In the genomic region with DNA sequence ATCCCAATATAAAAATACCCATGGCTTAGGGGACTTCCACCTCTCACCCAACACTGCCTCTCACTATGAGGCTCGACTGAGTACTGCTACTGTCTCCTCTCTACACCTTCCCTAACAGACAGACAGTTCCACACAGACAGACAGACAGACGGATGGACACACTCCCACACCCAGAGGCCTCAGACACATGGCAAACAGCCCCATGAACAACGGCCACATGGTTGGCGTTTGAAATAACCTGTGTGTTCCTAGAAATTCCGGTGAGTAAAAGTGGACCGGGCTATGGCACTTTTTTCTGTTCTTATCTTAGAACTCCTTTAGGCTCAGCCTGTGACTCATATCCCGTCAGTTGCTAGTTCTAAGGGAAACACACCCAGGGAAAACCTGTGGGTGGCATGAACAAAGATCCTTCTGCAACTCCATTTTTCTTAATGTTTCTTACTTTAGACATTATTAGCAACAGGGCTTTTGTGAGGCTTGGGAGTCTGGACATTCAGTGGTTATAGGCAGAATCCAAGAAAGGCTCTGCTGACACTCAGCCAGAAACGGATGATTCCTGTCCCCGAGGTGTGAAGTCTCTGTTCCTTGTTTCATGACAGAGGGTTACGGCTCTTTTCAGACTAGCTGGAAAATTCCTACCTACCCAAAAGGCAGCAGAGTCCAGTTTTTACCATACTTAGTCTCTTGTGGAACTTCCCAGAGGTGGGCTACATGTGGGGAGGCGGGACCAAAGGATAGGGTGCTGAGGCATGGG, we compare ENCODE assay signal across 11 cellular contexts.
DNase-seq lines count a peak whose midpoint lies in the region; ATAC-seq and TF ChIP-seq lines count a peak whose summit lies in the region.
"Had no signal": no experiment of that assay in that cellular context is flagged by ENCODE, and none has a peak within 500 bp of the region (broad histone marks: within the 10 kb centered on the region; RNA-seq: fewer than 3 reads in every experiment).

No MANE protein-coding gene starts in this region.

- H3K27ac Mint-ChIP-seq in activated CD4-positive, alpha-beta T cell treated with anti-CD3 and anti-CD28 coated beads, Interleukin-2, amount 10 ng/mL, durations not matched to agents 24 days and 14 days: peak overlapping the region; percentile 26
- H3K27ac Mint-ChIP-seq in activated T-helper 17 cell treated with anti-CD3 and anti-CD28 coated beads, Interleukin-2, amount 50 U/mL, for 72 hours: peak overlapping the region; percentile 16
- H3K27ac Mint-ChIP-seq: nephron had no signal

- peaks cover 0 to 13% (median 2%) of the 10 kb centered on the region in 4 donors for H3K9me3 ChIP-seq in stomach

- H3K4me3 ChIP-seq in stomach: no peak overlapping the region

- H3K4me1 ChIP-seq in stomach: peaks cover 0 to 15% (median 7%) of the 10 kb centered on the region in 4 donors

- H3K4me1 Mint-ChIP-seq in activated CD4-positive, alpha-beta T cell treated with anti-CD3 and anti-CD28 coated beads, Interleukin-2, amount 10 ng/mL, durations not matched to agents 24 days and 14 days: peaks cover 13% of the 10 kb centered on the region
- H3K4me1 Mint-ChIP-seq in activated T-helper 17 cell treated with anti-CD3 and anti-CD28 coated beads, Interleukin-2, amount 50 U/mL, for 72 hours: peaks cover 32% of the 10 kb centered on the region
- H3K4me1 Mint-ChIP-seq: nephron had no signal

- TF ChIP-seq CTCF in stomach (IDR thresholded peaks at IDR 0.05): no peak

- no peaks in the 10 kb centered on the region for H3K27me3 ChIP-seq in stomach

- peaks cover 1% of the 10 kb centered on the region for H3K27me3 Mint-ChIP-seq in activated CD4-positive, alpha-beta T cell treated with anti-CD3 and anti-CD28 coated beads, Interleukin-2, amount 10 ng/mL, durations not matched to agents 24 days and 14 days
- no peaks in the 10 kb centered on the region for H3K27me3 Mint-ChIP-seq in activated T-helper 17 cell treated with anti-CD3 and anti-CD28 coated beads, Interleukin-2, amount 50 U/mL, for 72 hours

- no peak for TF ChIP-seq EP300 in stomach (IDR thresholded peaks at IDR 0.05)

- H3K36me3 Mint-ChIP-seq in activated CD4-positive, alpha-beta T cell treated with anti-CD3 and anti-CD28 coated beads, Interleukin-2, amount 10 ng/mL, durations not matched to agents 24 days and 14 days (ENCODE audit: low read depth): no peaks in the 10 kb centered on the region
- no peaks in the 10 kb centered on the region for H3K36me3 Mint-ChIP-seq in activated T-helper 17 cell treated with anti-CD3 and anti-CD28 coated beads, Interleukin-2, amount 50 U/mL, for 72 hours (ENCODE audit: low read depth)
- H3K36me3 Mint-ChIP-seq: CD8-positive, alpha-beta T cell had no signal

- H3K36me3 ChIP-seq in stomach: no peaks in the 10 kb centered on the region

- no peaks in the 10 kb centered on the region for H3K9me3 Mint-ChIP-seq in activated CD4-positive, alpha-beta T cell treated with anti-CD3 and anti-CD28 coated beads, Interleukin-2, amount 10 ng/mL, durations not matched to agents 24 days and 14 days
- H3K9me3 Mint-ChIP-seq in activated T-helper 17 cell treated with anti-CD3 and anti-CD28 coated beads, Interleukin-2, amount 50 U/mL, for 72 hours: peaks cover 10% of the 10 kb centered on the region

- peak overlapping the region; percentile 7 to 55 (median 29) for H3K27ac ChIP-seq in stomach
- H3K27ac ChIP-seq: HL-60 had no signal

- WGBS in stomach, 5 donors: 35 to 43% (median 37%) methylated on average over 11 of the region's 11 CpGs

- peak; percentile 36 for ATAC-seq in activated T-helper 17 cell treated with anti-CD3 and anti-CD28 coated beads, Interleukin-2, amount 50 U/mL, for 72 hours (replicated peaks)
- ATAC-seq in Right ventricle myocardium superior (ENCODE audit: poor library complexity) (peak; percentile 74), HG03039 (IDR thresholded peaks at IDR 0.05; ENCODE audit: unreplicated experiment) (no peak)
- ATAC-seq: CD8-positive, alpha-beta T cell had no signal

- no peak for TF ChIP-seq POLR2A in stomach (IDR thresholded peaks at IDR 0.05)

- peak overlapping the region; percentile 4 for H3K4me3 Mint-ChIP-seq in activated CD4-positive, alpha-beta T cell treated with anti-CD3 and anti-CD28 coated beads, Interleukin-2, amount 10 ng/mL, durations not matched to agents 24 days and 14 days
- H3K4me3 Mint-ChIP-seq in activated T-helper 17 cell treated with anti-CD3 and anti-CD28 coated beads, Interleukin-2, amount 50 U/mL, for 72 hours: peak overlapping the region; percentile 37
- H3K4me3 Mint-ChIP-seq: CD8-positive, alpha-beta T cell; nephron had no signal

- intact Hi-C loops in activated CD4-positive, alpha-beta T cell treated with anti-CD3 and anti-CD28 coated beads, Interleukin-2, amount 10 ng/mL, durations not matched to agents 24 days and 14 days (cut with micrococcal nuclease): loop anchor here (5.0 kb wide), 1 partner anchor 101 kb away; no protein-coding TSS in a partner anchor
- intact Hi-C loops in Right ventricle myocardium superior (cut with DNase I): no loop called here
- intact Hi-C loops in stomach (cut with DNase I; ENCODE audit: low total_unique reads): no loop called here

- no peak for DNase-seq in activated CD4-positive, alpha-beta T cell treated with anti-CD3 and anti-CD28 coated beads, Interleukin-2, amount 10 ng/mL, durations not matched to agents 24 days and 14 days
- DNase-seq in activated CD4-positive, alpha-beta T cell treated with anti-CD3 and anti-CD28 coated beads for 1 hour: no peak
- DNase-seq in Right ventricle myocardium superior (no peak), stomach (peak; percentile 32), activated gamma-delta T cell (lab: John Stamatoyannopoulos, UW) (no peak), germinal center (ENCODE audit: low spot score) (no peak)
